Comparison of ENCODE assay signal across 10 cellular contexts in genomic region chr1:235076504-235077162, GRCh38. TPM values are rescaled to one million over a fixed set of nuclear protein-coding genes. Genes with fewer than 3 reads are reported as not detected.
DNase-seq lines count a peak whose midpoint lies in the region; ATAC-seq and TF ChIP-seq lines count a peak whose summit lies in the region.
"Had no signal": no experiment of that assay in that cellular context is flagged by ENCODE, and none has a peak within 500 bp of the region (broad histone marks: within the 10 kb centered on the region; RNA-seq: fewer than 3 reads in every experiment).

No MANE protein-coding gene starts in this region.

- H3K27ac ChIP-seq in ACC112 (ENCODE audit: low read depth, low read length) = peak overlapping the region; percentile 98
- H3K27ac ChIP-seq in HL-60 (replicated peaks) = peak overlapping the region; percentile 66
- H3K27ac ChIP-seq in colonic mucosa = peak overlapping the region; percentile 61
- H3K27ac ChIP-seq in osteoblast (ENCODE audit: low read depth, low read length) = peak overlapping the region; percentile 100

- H3K27me3 ChIP-seq in ACC112 (ENCODE audit: insufficient read depth, low read length) (no peaks in the 10 kb centered on the region), HL-60 (ENCODE audit: insufficient read depth, poor library complexity, severe bottlenecking) (no peaks in the 10 kb centered on the region), colonic mucosa (no peaks in the 10 kb centered on the region), osteoblast (ENCODE audit: insufficient read depth, low read length) (no peaks in the 10 kb centered on the region)

- H3K79me2 ChIP-seq in ACC112 (ENCODE audit: control insufficient read depth, insufficient read depth, low read length, unreplicated experiment) (no peaks in the 10 kb centered on the region), osteoblast (ENCODE audit: insufficient read depth, low read length) (no peaks in the 10 kb centered on the region)

- no peaks in the 10 kb centered on the region for H4K20me1 ChIP-seq in osteoblast (ENCODE audit: insufficient read depth, low read length)

- DNase-seq in HL-60 (ENCODE audit: low read depth in 1 of 2, low spot score in 1 of 2) (no peak), colonic mucosa (no peak), osteoblast (ENCODE audit: insufficient read length, low spot score, missing footprints) (no peak), SKM-1 (lab: John Stamatoyannopoulos, UW; ENCODE audit: unreplicated experiment) (no peak), glomerular visceral epithelial cell (ENCODE audit: extremely low spot score) (no peak), AG20443 (ENCODE audit: low spot score) (no peak)
- DNase-seq: activated CD8-positive, alpha-beta memory T cell treated with anti-CD3 and anti-CD28 coated beads, Interleukin-2, amount 50 U/mL, for 4 hours; NCI-H1092 had no signal

- H3K9ac ChIP-seq in colonic mucosa (ENCODE audit: low read depth in 2 of 2, low read length in 2 of 2) = peak overlapping the region in 1 of 2 donors; percentile 85

- TF ChIP-seq CTCF in HL-60 (IDR thresholded peaks at IDR 0.05; ENCODE audit: insufficient read depth, low read length) (no peak), colonic mucosa (IDR thresholded peaks at IDR 0.05) (no peak), osteoblast (IDR thresholded peaks at IDR 0.05; ENCODE audit: extremely low read depth, low read depth, low read length) (no peak)

- no peak overlapping the region for H3K4me3 ChIP-seq in ACC112 (ENCODE audit: low read depth, low read length)
- H3K4me3 ChIP-seq in HL-60 (replicated peaks; ENCODE audit: insufficient read depth, low read length) = no peak overlapping the region
- H3K4me3 ChIP-seq in colonic mucosa = no peak overlapping the region
- no peak overlapping the region for H3K4me3 ChIP-seq in osteoblast (ENCODE audit: insufficient read depth, low read length)

- H3K4me1 ChIP-seq in ACC112 (ENCODE audit: control insufficient read depth, insufficient read depth, low read length, unreplicated experiment) (peaks cover 56% of the 10 kb centered on the region), colonic mucosa (peaks cover 27% of the 10 kb centered on the region), osteoblast (ENCODE audit: insufficient read depth, low read length) (peaks cover 40% of the 10 kb centered on the region)

- H3K36me3 ChIP-seq in ACC112 (ENCODE audit: insufficient read depth, low read length) (no peaks in the 10 kb centered on the region), colonic mucosa (no peaks in the 10 kb centered on the region), osteoblast (ENCODE audit: insufficient read depth, low read length) (no peaks in the 10 kb centered on the region)

- no peaks in the 10 kb centered on the region for H3K9me3 ChIP-seq in colonic mucosa
- H3K9me3 ChIP-seq in osteoblast (ENCODE audit: low read depth, low read length) = no peaks in the 10 kb centered on the region

- H2AFZ ChIP-seq in ACC112 (ENCODE audit: low read length, unreplicated experiment) = no peak overlapping the region
- peak overlapping the region; percentile 11 for H2AFZ ChIP-seq in osteoblast (ENCODE audit: low read length)

- no peak overlapping the region for H3K4me2 ChIP-seq in osteoblast (ENCODE audit: insufficient read depth, low read length)

- intact Hi-C loops in colonic mucosa (cut with DNase I) = no loop called here

- ATAC-seq in GM18858 (IDR thresholded peaks at IDR 0.05; ENCODE audit: unreplicated experiment) = no peak

RNA-seq across cellular contexts. Expression of gene TOMM20, which starts 52.0 kb away (rescaled TPM):
- total RNA-seq in colonic mucosa (100 to 1,000 TPM in 1 of 2 donors, 10 to 100 TPM in 1; 76.2 to 127 TPM), osteoblast (108 and 110 TPM in 2 replicates)
